ENCODE assay signal across 21 cellular contexts in genomic region chr2:9660781-9661180, GRCh38.
"Had no signal": no experiment of that assay in that cellular context is flagged by ENCODE, and none has a peak within 500 bp of the region (broad histone marks: within the 10 kb centered on the region; RNA-seq: fewer than 3 reads in every experiment).

No MANE protein-coding gene starts in this region.

- ATAC-seq: esophagus mucosa; heart left ventricle; natural killer cell treated with Interleukin-12 subunit alpha and Interleukin-12 subunit beta and Interleukin-15 and Interleukin-18, amount 100 ng/mL, for 72 hours; psoas muscle; sciatic nerve; stimulated activated memory B cell treated with anti-CD40 and anti-IgM and Interleukin-4, amounts not matched to agents 10 μg/mL and 1 μg/mL and 100 μg/mL, for 72 hours had no signal

- H2AFZ ChIP-seq: parathyroid adenoma had no signal

- H3K4me1 ChIP-seq: parathyroid adenoma, tibial nerve, upper lobe of right lung, vagina had no signal

- H3K9me3 Mint-ChIP-seq: natural killer cell treated with Interleukin-12 subunit alpha and Interleukin-12 subunit beta and Interleukin-15 and Interleukin-18, amount 100 ng/mL, for 72 hours; stimulated activated memory B cell treated with anti-CD40 and anti-IgM and Interleukin-4, amounts not matched to agents 10 μg/mL and 1 μg/mL and 100 μg/mL, for 72 hours; stimulated activated naive CD8-positive, alpha-beta T cell treated with anti-CD3 and anti-CD28 coated beads, Interleukin-15, Interleukin-2, amounts not matched to agents 100 ng/mL and 50 ng/mL, for 24 hours had no signal

- FAIRE-seq: endometrium, frontal cortex had no signal

- DNase-seq: effector CD4-positive, alpha-beta T cell; heart left ventricle; hippocampal formation; midbrain; psoas muscle; spleen; stimulated activated CD4-positive, alpha-beta T cell treated with anti-CD3 and anti-CD28 coated beads, Interleukin-15, amount 100 ng/mL, for 24 hours; stimulated activated CD4-positive, alpha-beta T cell treated with anti-CD3 and anti-CD28 coated beads, Interleukin-1b, Interleukin-23, amount 100 ng/mL, for 48 hours; stimulated activated CD4-positive, alpha-beta T cell treated with anti-CD3 and anti-CD28 coated beads, Interleukin-4, amount 100 ng/mL, for 24 hours; upper lobe of right lung had no signal

- H3K9me3 ChIP-seq: heart left ventricle, psoas muscle, spleen, tibial nerve, upper lobe of right lung, vagina had no signal

- H3K27me3 Mint-ChIP-seq: natural killer cell treated with Interleukin-12 subunit alpha and Interleukin-12 subunit beta and Interleukin-15 and Interleukin-18, amount 100 ng/mL, for 72 hours; stimulated activated naive CD8-positive, alpha-beta T cell treated with anti-CD3 and anti-CD28 coated beads, Interleukin-15, Interleukin-2, amounts not matched to agents 100 ng/mL and 50 ng/mL, for 24 hours had no signal

- H3K27ac Mint-ChIP-seq: natural killer cell treated with Interleukin-12 subunit alpha and Interleukin-12 subunit beta and Interleukin-15 and Interleukin-18, amount 100 ng/mL, for 72 hours; stimulated activated memory B cell treated with anti-CD40 and anti-IgM and Interleukin-4, amounts not matched to agents 10 μg/mL and 1 μg/mL and 100 μg/mL, for 72 hours; stimulated activated naive CD8-positive, alpha-beta T cell treated with anti-CD3 and anti-CD28 coated beads, Interleukin-15, Interleukin-2, amounts not matched to agents 100 ng/mL and 50 ng/mL, for 24 hours had no signal

- H3K4me3 Mint-ChIP-seq: natural killer cell treated with Interleukin-12 subunit alpha and Interleukin-12 subunit beta and Interleukin-15 and Interleukin-18, amount 100 ng/mL, for 72 hours; stimulated activated memory B cell treated with anti-CD40 and anti-IgM and Interleukin-4, amounts not matched to agents 10 μg/mL and 1 μg/mL and 100 μg/mL, for 72 hours; stimulated activated naive CD8-positive, alpha-beta T cell treated with anti-CD3 and anti-CD28 coated beads, Interleukin-15, Interleukin-2, amounts not matched to agents 100 ng/mL and 50 ng/mL, for 24 hours had no signal

- H3K27me3 ChIP-seq: heart left ventricle, spleen, tibial nerve, upper lobe of right lung, vagina had no signal

- H3K36me3 ChIP-seq: heart left ventricle, spleen, tibial nerve, upper lobe of right lung, vagina had no signal

- H3K36me3 Mint-ChIP-seq: natural killer cell treated with Interleukin-12 subunit alpha and Interleukin-12 subunit beta and Interleukin-15 and Interleukin-18, amount 100 ng/mL, for 72 hours; stimulated activated memory B cell treated with anti-CD40 and anti-IgM and Interleukin-4, amounts not matched to agents 10 μg/mL and 1 μg/mL and 100 μg/mL, for 72 hours had no signal

- H3K27ac ChIP-seq: coronary artery, heart left ventricle, parathyroid adenoma, psoas muscle, spleen, tibial nerve, upper lobe of right lung, vagina had no signal

- H3K4me3 ChIP-seq: coronary artery, heart left ventricle, psoas muscle, spleen, tibial nerve, upper lobe of right lung, vagina had no signal

- H3K9ac ChIP-seq: parathyroid adenoma had no signal

- H3K79me2 ChIP-seq: parathyroid adenoma had no signal
